29 cellular contexts compared by ENCODE assay signal in the genomic region with DNA sequence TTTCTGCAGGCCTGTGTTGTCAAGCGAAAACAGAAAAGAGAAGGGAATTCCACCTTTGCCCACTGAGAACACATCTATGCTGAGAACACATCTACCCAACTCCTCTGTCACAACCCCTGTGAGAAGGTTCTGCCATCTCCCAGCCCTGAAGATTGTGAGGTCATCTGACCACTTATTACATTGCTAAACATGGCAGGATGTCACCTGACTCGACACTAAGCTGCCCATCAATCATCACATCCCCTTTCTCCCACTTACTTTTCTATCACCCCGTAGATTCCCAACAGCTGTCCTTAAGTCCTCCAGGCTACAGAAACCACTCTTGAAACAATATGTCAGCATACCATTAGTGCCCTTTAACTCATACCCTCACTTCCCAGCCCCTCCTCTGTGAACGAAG.
"Had no signal": no experiment of that assay in that cellular context is flagged by ENCODE, and none has a peak within 500 bp of the region (broad histone marks: within the 10 kb centered on the region; RNA-seq: fewer than 3 reads in every experiment).

No MANE protein-coding gene starts in this region.

- H3K27ac Mint-ChIP-seq: dendritic cell treated with granulocyte-macrophage colony-stimulating factor and Interleukin-4, amounts not matched to agents 40 ng/mL and 50 ng/mL, for 4 days; endodermal cell; memory B cell; naive thymus-derived CD4-positive, alpha-beta T cell; nephron progenitor cell; stimulated activated effector memory CD8-positive, alpha-beta T cell treated with anti-CD3 and anti-CD28 coated beads, Interleukin-12 subunit alpha, Interleukin-12 subunit beta, amount 100 ng/mL, for 72 hours; type B pancreatic cell had no signal

- H2AFZ ChIP-seq: hepatocyte had no signal

- H3K79me2 ChIP-seq: hepatocyte had no signal

- H3K36me3 Mint-ChIP-seq: memory B cell; stimulated activated effector memory CD8-positive, alpha-beta T cell treated with anti-CD3 and anti-CD28 coated beads, Interleukin-12 subunit alpha, Interleukin-12 subunit beta, amount 100 ng/mL, for 72 hours; type B pancreatic cell had no signal

- H3K4me3 ChIP-seq: colonic mucosa, gastroesophageal sphincter, heart left ventricle, hepatocyte, lung, prostate gland, right atrium auricular region, testis, tibial artery had no signal

- H3K9me3 Mint-ChIP-seq: dendritic cell treated with granulocyte-macrophage colony-stimulating factor and Interleukin-4, amounts not matched to agents 40 ng/mL and 50 ng/mL, for 4 days; stimulated activated effector memory CD8-positive, alpha-beta T cell treated with anti-CD3 and anti-CD28 coated beads, Interleukin-12 subunit alpha, Interleukin-12 subunit beta, amount 100 ng/mL, for 72 hours; type B pancreatic cell had no signal

- DNase-seq: colonic mucosa; effector CD8-positive, alpha-beta T cell; endodermal cell; foreskin keratinocyte; heart left ventricle; kidney; naive thymus-derived CD4-positive, alpha-beta T cell; nephron progenitor cell; nucleus accumbens; stimulated activated CD4-positive, alpha-beta T cell treated with anti-CD3 and anti-CD28 coated beads, Interleukin-2, amount 100 ng/mL, for 24 hours; stimulated activated CD4-positive, alpha-beta T cell treated with anti-CD3 and anti-CD28 coated beads, Interleukin-4, amount 100 ng/mL, for 24 hours; stimulated activated naive CD4-positive, alpha-beta T cell treated with Interleukin-2 at 50 U/mL for 16 hours; substantia nigra; testis; tibial artery had no signal

- ATAC-seq: esophagus mucosa; foreskin keratinocyte; gastroesophageal sphincter; left lobe of liver; naive thymus-derived CD4-positive, alpha-beta T cell; sciatic nerve; stimulated activated effector memory CD8-positive, alpha-beta T cell treated with anti-CD3 and anti-CD28 coated beads, Interleukin-12 subunit alpha, Interleukin-12 subunit beta, amount 100 ng/mL, for 72 hours had no signal

- H3K27ac ChIP-seq: colonic mucosa, epithelial cell of prostate, foreskin keratinocyte, gastroesophageal sphincter, heart left ventricle, hepatocyte, prostate gland, right atrium auricular region, testis, tibial artery had no signal

- H3K4me1 ChIP-seq: colonic mucosa, gastroesophageal sphincter, heart left ventricle, prostate gland, right atrium auricular region, testis, tibial artery had no signal

- H3K4me3 Mint-ChIP-seq: dendritic cell treated with granulocyte-macrophage colony-stimulating factor and Interleukin-4, amounts not matched to agents 40 ng/mL and 50 ng/mL, for 4 days; endodermal cell; memory B cell; naive thymus-derived CD4-positive, alpha-beta T cell; nephron progenitor cell; stimulated activated effector memory CD8-positive, alpha-beta T cell treated with anti-CD3 and anti-CD28 coated beads, Interleukin-12 subunit alpha, Interleukin-12 subunit beta, amount 100 ng/mL, for 72 hours; type B pancreatic cell had no signal

- H3K36me3 ChIP-seq: colonic mucosa, gastroesophageal sphincter, heart left ventricle, prostate gland, right atrium auricular region, tibial artery had no signal

- H3K27me3 ChIP-seq: colonic mucosa, foreskin keratinocyte, heart left ventricle, hepatocyte, right atrium auricular region, testis had no signal

- H3K4me1 Mint-ChIP-seq: memory B cell; naive thymus-derived CD4-positive, alpha-beta T cell; stimulated activated effector memory CD8-positive, alpha-beta T cell treated with anti-CD3 and anti-CD28 coated beads, Interleukin-12 subunit alpha, Interleukin-12 subunit beta, amount 100 ng/mL, for 72 hours had no signal

- H3K9me3 ChIP-seq: colonic mucosa, prostate gland, testis had no signal

- H3K4me2 ChIP-seq: hepatocyte had no signal

- FAIRE-seq: kidney, urothelium cell line had no signal
